In genomic region chr12:55940065-55940732, GRCh38 we compare ENCODE assay signal across 7 cellular contexts. TPM values are rescaled to one million over a fixed set of nuclear protein-coding genes. Genes with fewer than 3 reads are reported as not detected.
DNase-seq lines count a peak whose midpoint lies in the region; ATAC-seq and TF ChIP-seq lines count a peak whose summit lies in the region.

No MANE protein-coding gene starts in this region.

- H3K4me3 ChIP-seq in hepatocyte: no peak overlapping the region
- peak overlapping the region in 3 of 4 donors; percentile 10 to 19 (median 19) for H3K4me3 ChIP-seq in sigmoid colon

- H3K36me3 Mint-ChIP-seq in T-helper 17 cell (ENCODE audit: low read depth): peaks cover 35% of the 10 kb centered on the region

- peak overlapping the region; percentile 67 for H3K4me3 Mint-ChIP-seq in T-helper 17 cell

- no peaks in the 10 kb centered on the region for H3K27me3 Mint-ChIP-seq in T-helper 17 cell

- no peaks in the 10 kb centered on the region for H3K9me2 ChIP-seq in hepatocyte (replicated peaks; ENCODE audit: insufficient read depth)

- H4K20me1 ChIP-seq in hepatocyte (ENCODE audit: insufficient read depth, poor library complexity, severe bottlenecking): no peaks in the 10 kb centered on the region

- H3K27me3 ChIP-seq in hepatocyte: no peaks in the 10 kb centered on the region
- no peaks in the 10 kb centered on the region for H3K27me3 ChIP-seq in sigmoid colon

- no peak for TF ChIP-seq POLR2A in sigmoid colon (IDR thresholded peaks at IDR 0.05)

- H3K4me1 ChIP-seq in hepatocyte (ENCODE audit: insufficient read depth): no peaks in the 10 kb centered on the region
- peaks cover 0 to 12% (median 7%) of the 10 kb centered on the region in 4 donors for H3K4me1 ChIP-seq in sigmoid colon

- H3K9me3 ChIP-seq in T-helper 17 cell (ENCODE audit: control insufficient read depth, low read length, poor library complexity, severe bottlenecking): no peaks in the 10 kb centered on the region
- no peaks in the 10 kb centered on the region for H3K9me3 ChIP-seq in hepatocyte (ENCODE audit: low read depth)
- H3K9me3 ChIP-seq in sigmoid colon: no peaks in the 10 kb centered on the region

- H3K27ac ChIP-seq in hepatocyte: no peak overlapping the region
- H3K27ac ChIP-seq in sigmoid colon: peak overlapping the region; percentile 14 to 59 (median 54)

- ATAC-seq in GM18499 (IDR thresholded peaks at IDR 0.05; ENCODE audit: insufficient read depth, unreplicated experiment) (peak; percentile 80), HG02884 (IDR thresholded peaks at IDR 0.05; ENCODE audit: unreplicated experiment) (peak; percentile 98), T-helper 17 cell (peak; percentile 91)

- TF ChIP-seq CTCF in hepatocyte (IDR thresholded peaks at IDR 0.05; ENCODE audit: poor library complexity) (peak; percentile 91), sigmoid colon (IDR thresholded peaks at IDR 0.05) (peak; percentile 78 to 90 (median 84))

- intact Hi-C loops in sigmoid colon (cut with DNase I): loop anchor here (1.0 kb wide), 1 partner anchor 201 kb away; no protein-coding TSS in a partner anchor

- no peaks in the 10 kb centered on the region for H3K79me2 ChIP-seq in hepatocyte

- H2AFZ ChIP-seq in hepatocyte: peak overlapping the region; percentile 73

- DNase-seq in NCI-H1694 (lab: John Stamatoyannopoulos, UW) (peak; percentile 55), T-helper 17 cell (peak; percentile 59 to 80 (median 70)), anterior cingulate cortex (lab: John Stamatoyannopoulos, UW) (peak in 56 of 58 donors; percentile 22 to 86 (median 70)), hepatocyte (ENCODE audit: low spot score) (peak; percentile 91), sigmoid colon (peak; percentile 93)

- 19% methylated on average over 18 of the region's 18 CpGs for WGBS in hepatocyte (ENCODE audit: low lambda C conversion rate, missing lambda C conversion rate)
- WGBS in sigmoid colon, 2 donors: 13 to 18% methylated on average over 18 of the region's 18 CpGs

- TF ChIP-seq EP300 in sigmoid colon (IDR thresholded peaks at IDR 0.05): no peak

- H3K4me2 ChIP-seq in hepatocyte: peak overlapping the region; percentile 66

- H3K27ac Mint-ChIP-seq in T-helper 17 cell: peak overlapping the region; percentile 92

- peaks cover 73% of the 10 kb centered on the region for H3K4me1 Mint-ChIP-seq in T-helper 17 cell

- H3K36me3 ChIP-seq in hepatocyte (replicated peaks; ENCODE audit: insufficient read depth, low read depth) (no peaks in the 10 kb centered on the region), sigmoid colon (peaks cover 0 to 24% (median 2%) of the 10 kb centered on the region in 4 donors)

RNA-seq across cellular contexts. Expression of gene DGKA, which starts 9.2 kb away (rescaled TPM):
- total RNA-seq in T-helper 17 cell (1,000 to 10,000 TPM in 1 of 2 donors, 100 to 1,000 TPM in 1; 870 to 1,080 TPM), hepatocyte (25.3 and 27.0 TPM in 2 replicates), sigmoid colon (10 to 100 TPM; 21.4 to 76.4 (median 49.1) TPM)
- polyA plus RNA-seq in hepatocyte (25.4 and 25.9 TPM in 2 replicates), sigmoid colon (10 to 100 TPM; 43.0 to 97.8 (median 44.4) TPM)

RNA-seq across cellular contexts. Expression of gene PYM1, which starts 12.5 kb away (rescaled TPM):
- total RNA-seq in T-helper 17 cell: 10 to 100 TPM; 21.9 to 23.3 TPM
- 33.7 and 44.5 TPM in 2 replicates for total RNA-seq in hepatocyte
- polyA plus RNA-seq in hepatocyte: 39.9 and 51.1 TPM in 2 replicates
- 10 to 100 TPM; 17.5 to 31.7 (median 27.6) TPM for total RNA-seq in sigmoid colon
- polyA plus RNA-seq in sigmoid colon: 10 to 100 TPM; 59.9 to 93.9 (median 65.5) TPM

RNA-seq across cellular contexts. Expression of gene PMEL, which starts 25.6 kb away (rescaled TPM):
- total RNA-seq in T-helper 17 cell (under 1 TPM in 1 of 2 donors, not detected in 1; 0.63 TPM), hepatocyte (8.6 and 15.3 TPM in 2 replicates), sigmoid colon (1 to 10 TPM in 1 of 4 donors, under 1 TPM in 1, not detected in 2; 0.71 to 1.3 TPM)
- polyA plus RNA-seq in hepatocyte (27.9 and 34.2 TPM in 2 replicates), sigmoid colon (1 to 10 TPM; 1.2 to 1.8 (median 1.7) TPM)

RNA-seq across cellular contexts. Expression of gene CDK2, which starts 26.4 kb away (rescaled TPM):
- total RNA-seq in T-helper 17 cell (10 to 100 TPM; 12.2 to 18.7 TPM), hepatocyte (26.6 and 31.1 TPM in 2 replicates), sigmoid colon (10 to 100 TPM; 11.4 to 27.7 (median 18.8) TPM)
- polyA plus RNA-seq in hepatocyte (23.9 and 25.8 TPM in 2 replicates), sigmoid colon (10 to 100 TPM in 2 of 3 donors, 1 to 10 TPM in 1; 7.2 to 23.4 (median 11.1) TPM)

RNA-seq across cellular contexts. Expression of gene RAB5B, which starts 33.7 kb away (rescaled TPM):
- total RNA-seq in T-helper 17 cell: 10 to 100 TPM; 56.4 to 57.0 TPM
- 79.1 and 93.4 TPM in 2 replicates for total RNA-seq in hepatocyte
- polyA plus RNA-seq in hepatocyte: 101 and 103 TPM in 2 replicates
- 100 to 1,000 TPM in 3 of 4 donors, 10 to 100 TPM in 1; 92.8 to 102 (median 101) TPM for total RNA-seq in sigmoid colon
- polyA plus RNA-seq in sigmoid colon: 100 to 1,000 TPM in 1 of 3 donors, 10 to 100 TPM in 2; 82.8 to 113 (median 83.5) TPM

Comparison
In these comparisons a context has a peak if more than half of its experiments do, and no peak if none do; other contexts are left out.
1. RNA of gene DGKA, which starts 9.2 kb away (total RNA-seq): 870 to 1,080 TPM in T-helper 17 cell; 21.4 to 76.4 TPM in sigmoid colon and 25.3 to 27.0 TPM in hepatocyte; every median in the first group is over 10 times any median in the second.
2. Peak in every context shown above with its lines, with median percentiles within 50 percentile points of each other: ATAC-seq and DNase-seq.